Comparison of ENCODE assay signal across 20 cellular contexts in genomic region chr16:57993452-57993851, GRCh38. TPM values are rescaled to one million over a fixed set of nuclear protein-coding genes. Genes with fewer than 3 reads are reported as not detected.
DNase-seq lines count a peak whose midpoint lies in the region; ATAC-seq and TF ChIP-seq lines count a peak whose summit lies in the region.
"Had no signal": no experiment of that assay in that cellular context is flagged by ENCODE, and none has a peak within 500 bp of the region (broad histone marks: within the 10 kb centered on the region; RNA-seq: fewer than 3 reads in every experiment).

No MANE protein-coding gene starts in this region.

- H3K27ac ChIP-seq in HEK293 (ENCODE audit: extremely low read depth, low read depth, low read length) (no peak overlapping the region), esophagus (ENCODE audit: low read depth in 2 of 2, low read length in 1 of 2) (peak overlapping the region; percentile 72 to 88)
- H3K27ac ChIP-seq in CD8-positive, alpha-beta T cell (ENCODE audit: low read depth, low read length), result no peak overlapping the region
- H3K27ac ChIP-seq: BLaER1, right lobe of liver, testis had no signal

- H3K27ac Mint-ChIP-seq in stimulated activated effector memory CD8-positive, alpha-beta T cell treated with anti-CD3 and anti-CD28 coated beads, Interleukin-12 subunit alpha, Interleukin-12 subunit beta, amount 100 ng/mL, for 72 hours, result peak overlapping the region; percentile 81
- no peak overlapping the region for H3K27ac Mint-ChIP-seq in CD8-positive, alpha-beta T cell
- H3K27ac Mint-ChIP-seq in activated CD8-positive, alpha-beta T cell treated with anti-CD3 and anti-CD28 coated beads for 36 hours, result no peak overlapping the region
- H3K27ac Mint-ChIP-seq: IgD-negative memory B cell had no signal

- POLR2A ChIA-PET in HEK293 (lab: Yijun Ruan, JAX), result interaction anchor here (1.2 kb wide), 1 partner anchor 9 kb away, joined by 4 read pairs; no protein-coding TSS in a partner anchor
- POLR2A ChIA-PET in CD8-positive, alpha-beta T cell (lab: Charles Lee), result no interaction called here
- POLR2A ChIA-PET in activated CD8-positive, alpha-beta T cell treated with anti-CD3 and anti-CD28 coated beads for 36 hours (lab: Charles Lee), result interaction anchor here (0.6 kb wide), 1 partner anchor 14 kb away, joined by 3 read pairs; no protein-coding TSS in a partner anchor

- CTCF ChIA-PET in HEK293 (lab: Yijun Ruan, JAX), result interaction anchor here (0.6 to 0.7 kb wide), 3 partner anchors 103 to 1046 kb away, joined by 3 read pairs; no protein-coding TSS in a partner anchor
- CTCF ChIA-PET in CD8-positive, alpha-beta T cell (lab: Charles Lee), result interaction anchor here (2.1 kb wide), 1 partner anchor 93 kb away, joined by 7 read pairs; no protein-coding TSS in a partner anchor
- CTCF ChIA-PET in activated CD8-positive, alpha-beta T cell treated with anti-CD3 and anti-CD28 coated beads for 36 hours (lab: Charles Lee), result interaction anchor here (0.6 to 2.5 kb wide), 4 partner anchors 11 to 343 kb away, joined by 3 to 7 read pairs (median 3); no protein-coding TSS in a partner anchor

- H3K27me3 Mint-ChIP-seq in CD8-positive, alpha-beta T cell (ENCODE audit: low read depth), result no peaks in the 10 kb centered on the region
- no peaks in the 10 kb centered on the region for H3K27me3 Mint-ChIP-seq in activated CD8-positive, alpha-beta T cell treated with anti-CD3 and anti-CD28 coated beads for 36 hours
- H3K27me3 Mint-ChIP-seq: central memory CD8-positive, alpha-beta T cell; IgD-negative memory B cell had no signal

- 68 to 72% methylated on average over 9 of the region's 9 CpGs for WGBS in esophagus, 2 donors

- no peak for ATAC-seq in stimulated activated effector memory CD8-positive, alpha-beta T cell treated with anti-CD3 and anti-CD28 coated beads, Interleukin-12 subunit alpha, Interleukin-12 subunit beta, amount 100 ng/mL, for 72 hours
- ATAC-seq in GM19328 (IDR thresholded peaks at IDR 0.05; ENCODE audit: unreplicated experiment), result no peak
- ATAC-seq in CD8-positive, alpha-beta T cell, result no peak
- ATAC-seq in activated CD8-positive, alpha-beta T cell treated with anti-CD3 and anti-CD28 coated beads for 36 hours, result no peak
- ATAC-seq: right lobe of liver had no signal

- H3K36me3 Mint-ChIP-seq in stimulated activated effector memory CD8-positive, alpha-beta T cell treated with anti-CD3 and anti-CD28 coated beads, Interleukin-12 subunit alpha, Interleukin-12 subunit beta, amount 100 ng/mL, for 72 hours, result peaks cover 27% of the 10 kb centered on the region
- peaks cover 36% of the 10 kb centered on the region for H3K36me3 Mint-ChIP-seq in CD8-positive, alpha-beta T cell
- H3K36me3 Mint-ChIP-seq in activated CD8-positive, alpha-beta T cell treated with anti-CD3 and anti-CD28 coated beads for 36 hours (ENCODE audit: low read depth), result peaks cover 8% of the 10 kb centered on the region

- H3K36me3 ChIP-seq in HEK293 (ENCODE audit: control insufficient read depth in 2 of 2, insufficient read depth in 1 of 2, low read length in 2 of 2), result peaks cover 0 to 40% of the 10 kb centered on the region in 2 experiments; a peak in 1 of 3 replicates
- H3K36me3 ChIP-seq in esophagus (ENCODE audit: control insufficient read depth in 2 of 2, insufficient read depth in 2 of 2, low read length in 1 of 2), result peaks cover 10 to 26% of the 10 kb centered on the region in 2 donors
- H3K36me3 ChIP-seq in CD8-positive, alpha-beta T cell (ENCODE audit: insufficient read depth, low read length), result peaks cover 21% of the 10 kb centered on the region

- no peak overlapping the region for H3K4me3 ChIP-seq in HEK293 (ENCODE audit: low read depth, low read length)
- H3K4me3 ChIP-seq in esophagus (ENCODE audit: low read depth in 1 of 2, low read length in 2 of 2), result no peak overlapping the region
- no peak overlapping the region for H3K4me3 ChIP-seq in CD8-positive, alpha-beta T cell (ENCODE audit: low read depth, low read length)
- H3K4me3 ChIP-seq: BLaER1, right lobe of liver, testis had no signal

- DNase-seq in NCI-H69 (lab: John Stamatoyannopoulos, UW) (peak; percentile 82), DMS153 (lab: John Stamatoyannopoulos, UW) (no peak)
- DNase-seq in stimulated activated effector memory CD8-positive, alpha-beta T cell treated with anti-CD3 and anti-CD28 coated beads, Interleukin-12 subunit alpha, Interleukin-12 subunit beta, amount 100 ng/mL, for 72 hours (ENCODE audit: low spot score in 2 of 2), result no peak
- DNase-seq in CD8-positive, alpha-beta T cell, result no peak
- DNase-seq in activated CD8-positive, alpha-beta T cell treated with anti-CD3 and anti-CD28 coated beads for 36 hours, result no peak
- DNase-seq: activated CD4-positive, alpha-beta T cell treated with anti-CD3 and anti-CD28 coated beads, Interleukin-2, amount 50 U/mL, for 4 hours; activated T-cell treated with anti-CD3 and anti-CD28 coated beads, Interleukin-2, amount 50 U/mL, for 48 hours; NCI-H1092; stimulated activated CD4-positive, alpha-beta T cell treated with anti-CD3 and anti-CD28 coated beads, Interleukin-2, amount 100 ng/mL, for 24 hours; testis had no signal

- no peaks in the 10 kb centered on the region for H3K27me3 ChIP-seq in esophagus (ENCODE audit: control insufficient read depth in 1 of 2, insufficient read depth in 2 of 2, low read length in 2 of 2)
- no peaks in the 10 kb centered on the region for H3K27me3 ChIP-seq in CD8-positive, alpha-beta T cell (ENCODE audit: insufficient read depth, low read length)
- H3K27me3 ChIP-seq: BLaER1, right lobe of liver, testis had no signal

- TF ChIP-seq CTCF in HEK293 (tag by site-specific recombination; IDR thresholded peaks at IDR 0.05), result no peak
- TF ChIP-seq CTCF in CD8-positive, alpha-beta T cell (IDR thresholded peaks at IDR 0.05), result no peak
- TF ChIP-seq CTCF in activated CD8-positive, alpha-beta T cell treated with anti-CD3 and anti-CD28 coated beads for 36 hours (IDR thresholded peaks at IDR 0.05), result no peak

- H3K9me3 ChIP-seq in HEK293 (ENCODE audit: control insufficient read depth, insufficient read depth, low read depth, low read length) (no peaks in the 10 kb centered on the region), esophagus (ENCODE audit: control insufficient read depth in 2 of 2, insufficient read depth in 1 of 2, low read depth in 1 of 2, low read length in 1 of 2) (no peaks in the 10 kb centered on the region)
- no peaks in the 10 kb centered on the region for H3K9me3 ChIP-seq in CD8-positive, alpha-beta T cell (ENCODE audit: low read length)
- H3K9me3 ChIP-seq: BLaER1, right lobe of liver, testis had no signal

- no peak overlapping the region for H3K4me3 Mint-ChIP-seq in stimulated activated effector memory CD8-positive, alpha-beta T cell treated with anti-CD3 and anti-CD28 coated beads, Interleukin-12 subunit alpha, Interleukin-12 subunit beta, amount 100 ng/mL, for 72 hours
- H3K4me3 Mint-ChIP-seq in CD8-positive, alpha-beta T cell, result no peak overlapping the region
- H3K4me3 Mint-ChIP-seq in activated CD8-positive, alpha-beta T cell treated with anti-CD3 and anti-CD28 coated beads for 36 hours, result no peak overlapping the region
- H3K4me3 Mint-ChIP-seq: central memory CD8-positive, alpha-beta T cell; IgD-negative memory B cell; neural crest cell had no signal

- peaks cover 42% of the 10 kb centered on the region for H3K4me1 Mint-ChIP-seq in stimulated activated effector memory CD8-positive, alpha-beta T cell treated with anti-CD3 and anti-CD28 coated beads, Interleukin-12 subunit alpha, Interleukin-12 subunit beta, amount 100 ng/mL, for 72 hours
- H3K4me1 Mint-ChIP-seq in CD8-positive, alpha-beta T cell (ENCODE audit: low read depth), result peaks cover 27% of the 10 kb centered on the region
- H3K4me1 Mint-ChIP-seq in activated CD8-positive, alpha-beta T cell treated with anti-CD3 and anti-CD28 coated beads for 36 hours (ENCODE audit: low read depth), result peaks cover 30% of the 10 kb centered on the region

- H3K9me3 Mint-ChIP-seq in stimulated activated effector memory CD8-positive, alpha-beta T cell treated with anti-CD3 and anti-CD28 coated beads, Interleukin-12 subunit alpha, Interleukin-12 subunit beta, amount 100 ng/mL, for 72 hours, result no peaks in the 10 kb centered on the region
- no peaks in the 10 kb centered on the region for H3K9me3 Mint-ChIP-seq in CD8-positive, alpha-beta T cell
- no peaks in the 10 kb centered on the region for H3K9me3 Mint-ChIP-seq in activated CD8-positive, alpha-beta T cell treated with anti-CD3 and anti-CD28 coated beads for 36 hours
- H3K9me3 Mint-ChIP-seq: central memory CD8-positive, alpha-beta T cell; IgD-negative memory B cell; neural crest cell had no signal

- intact Hi-C loops in CD8-positive, alpha-beta T cell (cut with DNase I, micrococcal nuclease), result no loop called here
- intact Hi-C loops in activated CD8-positive, alpha-beta T cell treated with anti-CD3 and anti-CD28 coated beads for 36 hours (cut with micrococcal nuclease), result no loop called here

- no peaks in the 10 kb centered on the region for H3K4me1 ChIP-seq in HEK293 (ENCODE audit: control insufficient read depth, insufficient read depth, low read length)
- H3K4me1 ChIP-seq in esophagus (ENCODE audit: control insufficient read depth in 2 of 2, insufficient read depth in 2 of 2, low read length in 1 of 2), result peaks cover 7 to 24% of the 10 kb centered on the region in 2 donors
- H3K4me1 ChIP-seq in CD8-positive, alpha-beta T cell (ENCODE audit: insufficient read depth, low read length), result peaks cover 45% of the 10 kb centered on the region
- H3K4me1 ChIP-seq: right lobe of liver, testis had no signal

TF ChIP-seq in HEK293, 187 proteins besides CTCF, POLR2A, EP300 and RAD21 (continues in another document):
- peak; percentile 97 for TF ChIP-seq ZIC2 (tag by site-specific recombination; IDR thresholded peaks at IDR 0.05)
- peak; percentile 75 for TF ChIP-seq ZBTB20 (tag by site-specific recombination; IDR thresholded peaks at IDR 0.05)

RNA-seq across cellular contexts. Expression of gene ZNF319, which starts 7.0 kb away (rescaled TPM):
- 1 to 10 TPM; 2.5 to 3.7 TPM for polyA plus RNA-seq in esophagus
- total RNA-seq in CD8-positive, alpha-beta T cell, result 1 to 10 TPM; 8.0 to 9.4 TPM
- total RNA-seq in activated CD8-positive, alpha-beta T cell treated with anti-CD3 and anti-CD28 coated beads for 36 hours, result 1 to 10 TPM; 5.6 to 7.0 TPM

RNA-seq across cellular contexts. Expression of gene USB1, which starts 7.8 kb away (rescaled TPM):
- polyA plus RNA-seq in esophagus, result 10 to 100 TPM in 1 of 2 donors, 1 to 10 TPM in 1; 8.5 to 15.8 TPM
- total RNA-seq in CD8-positive, alpha-beta T cell, result 10 to 100 TPM; 24.7 to 27.9 TPM
- 10 to 100 TPM; 32.9 to 37.5 TPM for total RNA-seq in activated CD8-positive, alpha-beta T cell treated with anti-CD3 and anti-CD28 coated beads for 36 hours

RNA-seq across cellular contexts. Expression of gene CNGB1, which starts 22.5 kb away (rescaled TPM):
- polyA plus RNA-seq in esophagus, result under 1 TPM; 0.04 to 0.06 TPM
- total RNA-seq in CD8-positive, alpha-beta T cell, result not detected
- not detected for total RNA-seq in activated CD8-positive, alpha-beta T cell treated with anti-CD3 and anti-CD28 coated beads for 36 hours
- total RNA-seq: mesenteric fat pad, NCI-H460, right lobe of liver had no signal
- polyA plus RNA-seq: IgD-negative memory B cell had no signal

RNA-seq across cellular contexts. Expression of gene MMP15, which starts 32.1 kb away (rescaled TPM):
- 1 to 10 TPM; 2.5 to 2.7 TPM for polyA plus RNA-seq in esophagus
- total RNA-seq in CD8-positive, alpha-beta T cell, result under 1 TPM; 0.19 to 0.92 TPM
- total RNA-seq in activated CD8-positive, alpha-beta T cell treated with anti-CD3 and anti-CD28 coated beads for 36 hours, result under 1 TPM; 0.25 to 0.63 TPM
- polyA plus RNA-seq: IgD-negative memory B cell had no signal

Comparison
In these comparisons a context has a peak if more than half of its experiments do, and no peak if none do; other contexts are left out.
1. H3K27ac ChIP-seq: peak in esophagus (2 of 2); none in HEK293 (single experiment) and CD8-positive, alpha-beta T cell (single experiment).